In the genomic region with DNA sequence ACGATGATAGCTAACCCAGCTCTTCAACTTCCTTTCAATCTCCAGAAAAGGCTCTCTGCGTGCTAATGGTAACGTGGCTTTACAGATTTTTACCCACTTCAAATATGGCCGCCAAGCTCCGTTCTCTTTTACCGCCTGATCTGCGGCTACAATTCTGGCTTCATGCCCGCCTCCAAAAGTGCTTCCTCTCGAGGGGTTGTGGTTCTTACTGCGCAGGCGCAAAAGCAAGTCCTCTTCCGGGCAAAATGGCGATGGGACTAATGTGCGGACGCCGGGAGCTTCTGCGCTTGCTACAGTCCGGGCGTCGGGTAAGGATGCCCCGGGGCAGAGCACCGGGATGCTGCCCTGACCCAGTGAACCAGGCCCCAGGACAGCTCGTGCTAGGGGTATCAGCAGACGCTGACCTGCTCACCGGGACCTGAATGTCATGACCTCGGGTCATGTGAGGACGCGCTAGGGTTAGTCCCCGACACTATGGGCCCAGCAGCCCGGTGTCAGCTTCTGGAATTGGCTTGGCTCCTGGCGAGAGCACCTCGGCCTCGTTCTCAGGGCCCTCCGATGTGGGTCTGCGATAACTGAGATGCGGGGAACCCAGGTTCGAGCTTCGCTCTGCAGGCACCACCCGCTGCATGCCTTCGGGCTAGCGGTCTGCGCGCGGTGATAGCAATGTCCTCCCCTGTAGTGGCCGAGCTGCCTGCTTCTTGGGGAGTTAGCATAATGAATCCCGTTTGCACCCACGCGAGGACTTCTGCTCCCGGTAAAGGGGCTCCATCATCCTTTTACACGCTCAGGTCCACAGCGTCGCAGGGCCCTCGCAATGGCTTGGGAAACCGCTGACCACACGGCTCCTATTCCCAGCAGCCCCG, we compare ENCODE assay signal across 8 cellular contexts. TPM values are rescaled to one million over a fixed set of nuclear protein-coding genes. Genes with fewer than 3 reads are reported as not detected.
DNase-seq lines count a peak whose midpoint lies in the region; ATAC-seq and TF ChIP-seq lines count a peak whose summit lies in the region.

A gene (plus strand): TSS at position 232 of the 866 bp plus-strand sequence. CDS start 14 bp downstream, at position 246.

- H4K8ac ChIP-seq in IMR-90 (ENCODE audit: low read depth in 2 of 2, low read length in 2 of 2), result peak within 1 kb of the TSS; percentile 99 to 100

- peak within 1 kb of the TSS; percentile 99 for H4K91ac ChIP-seq in IMR-90 (ENCODE audit: insufficient read depth, low read depth, low read length)

- H3K18ac ChIP-seq in IMR-90 (ENCODE audit: low read depth, low read length), result peak within 1 kb of the TSS; percentile 98

- H2AFZ ChIP-seq in IMR-90 (replicated peaks; ENCODE audit: low read length, poor library complexity), result peak within 1 kb of the TSS; percentile 99

- peak within 1 kb of the TSS; percentile 98 for H3K56ac ChIP-seq in IMR-90 (ENCODE audit: extremely low read depth, insufficient read depth, low read length)

- in situ Hi-C loops in Caki2 (cut with HindIII; ENCODE audit: low pct_unique_long_range_greater_than_20kb, low sequenced_read_pairs) (no loop called here), IMR-90 (cut with MboI; ENCODE audit: low sequenced_read_pairs) (loop anchor here (10.0 kb wide), 1 partner anchor 212 kb away; no protein-coding TSS in a partner anchor)

- H3K36me3 ChIP-seq in IMR-90 (ENCODE audit: control insufficient read depth, insufficient read depth, low read length), result peaks cover 26% of the 10 kb centered on the region

- peak; percentile 72 for TF ChIP-seq POLR2A in IMR-90 (IDR thresholded peaks at IDR 0.05; ENCODE audit: low read depth, low read length)

- H3K9me3 ChIP-seq in IMR-90 (ENCODE audit: control insufficient read depth, insufficient read depth, low read length) (0 out of 2 replicates have a peak, but pooled peaks cover 3% of the 10 kb centered on the region), mononuclear cell (ENCODE audit: low read depth, low read length) (peaks cover 3% of the 10 kb centered on the region)

- peak within 1 kb of the TSS; percentile 99 for H3K4me2 ChIP-seq in IMR-90 (ENCODE audit: low read depth, low read length)

- ATAC-seq in GM21447 (IDR thresholded peaks at IDR 0.05; ENCODE audit: unreplicated experiment) (peak; percentile 77), IMR-90 (ENCODE audit: low read depth) (peak; percentile 85)

- peaks cover 35 to 51% of the 10 kb centered on the region in 2 experiments for H3K79me1 ChIP-seq in IMR-90 (ENCODE audit: low read depth in 1 of 2, low read length in 2 of 2)

- H3K9me1 ChIP-seq in IMR-90 (ENCODE audit: insufficient read depth, low read length), result no peaks in the 10 kb centered on the region

- peak within 1 kb of the TSS; percentile 92 for H3K27ac ChIP-seq in IMR-90 (ENCODE audit: insufficient read depth, low read length)

- peak within 1 kb of the TSS; percentile 98 for H2BK5ac ChIP-seq in IMR-90 (ENCODE audit: low read depth, low read length, poor library complexity, severe bottlenecking)

- H3K4ac ChIP-seq in IMR-90 (ENCODE audit: low read depth, low read length), result peak within 1 kb of the TSS; percentile 94

- dilution Hi-C loops in IMR-90 (cut with HindIII; ENCODE audit: low sequenced_read_pairs, unreplicated experiment), result no loop called here

- H2AK9ac ChIP-seq in IMR-90 (replicated peaks; ENCODE audit: low read depth, low read length, poor library complexity), result peak within 1 kb of the TSS; percentile 99

- no peak for TF ChIP-seq RAD21 in IMR-90 (IDR thresholded peaks at IDR 0.05; ENCODE audit: low read length)

- POLR2A ChIA-PET in IMR-90 (lab: Charles Lee; ENCODE audit: unreplicated experiment), result interaction anchor here (0.6 to 1.0 kb wide), 2 partner anchors 64 to 177 kb away, joined by 3 read pairs; no protein-coding TSS in a partner anchor

- H2BK15ac ChIP-seq in IMR-90 (ENCODE audit: low read depth, low read length), result peak within 1 kb of the TSS; percentile 87; the same call in 2 of the 3 replicates

- DNase-seq in Caki2 (ENCODE audit: low read depth) (peak; percentile 86), IMR-90 (peak; percentile 98), OCI-M1 (lab: John Stamatoyannopoulos, UW) (peak; percentile 96), activated T-cell treated with anti-CD3 and anti-CD28 coated beads for 24 hours (ENCODE audit: low read depth) (peak; percentile 94), epithelial cell of esophagus (ENCODE audit: low read depth) (peak; percentile 96)
- peak; percentile 84 to 94 for DNase-seq in stimulated activated CD8-positive, alpha-beta memory T cell treated with anti-CD3 and anti-CD28 coated beads, Interleukin-4, amount 100 ng/mL, for 1 hour (ENCODE audit: low read depth in 2 of 2, low spot score in 1 of 2)

- no peak for TF ChIP-seq CTCF in IMR-90 (conservative IDR thresholded peaks at IDR 0.05; ENCODE audit: low read depth, low read length)
- no peak for TF ChIP-seq CTCF in epithelial cell of esophagus (IDR thresholded peaks at IDR 0.05; ENCODE audit: insufficient read depth, low read depth, low read length, missing control alignments)

- intact Hi-C loops in IMR-90 (cut with micrococcal nuclease), result loop anchor here (2.0 to 5.0 kb wide), 3 partner anchors 52 to 209 kb away; no protein-coding TSS in a partner anchor

- H4K20me1 ChIP-seq in IMR-90 (ENCODE audit: insufficient read depth, low read length), result no peaks in the 10 kb centered on the region

- H3K27me3 ChIP-seq in IMR-90 (ENCODE audit: control insufficient read depth, insufficient read depth, low read length) (no peaks in the 10 kb centered on the region), mononuclear cell (ENCODE audit: insufficient read depth, low read length) (no peaks in the 10 kb centered on the region)

- H2BK20ac ChIP-seq in IMR-90 (ENCODE audit: low read depth, low read length), result peak within 1 kb of the TSS; percentile 70

- BruUV-seq in IMR-90 (replicated peaks; lab: Mats Ljungman, UMichigan), result no TSS peak

- WGBS in IMR-90 (ENCODE audit: extremely low coverage in 2 of 2, insufficient read length in 1 of 2), 2 experiments, result 0% methylated on average over 22 of the region's 56 CpGs; no CpG with 5 or more reads in 1 of the 2 experiments

- peak within 1 kb of the TSS; percentile 100 for H3K14ac ChIP-seq in IMR-90 (replicated peaks; ENCODE audit: low read depth, low read length)

- H3K4me1 ChIP-seq in IMR-90 (ENCODE audit: control insufficient read depth, insufficient read depth, low read length), result peaks cover 5% of the 10 kb centered on the region
- peaks cover 24% of the 10 kb centered on the region for H3K4me1 ChIP-seq in mononuclear cell (ENCODE audit: insufficient read depth, low read length)

- peak within 1 kb of the TSS; percentile 42 for H2AK5ac ChIP-seq in IMR-90 (ENCODE audit: low read depth, low read length)

- H3K4me3 ChIP-seq in IMR-90 (ENCODE audit: insufficient read depth, low read depth, low read length), result peak within 1 kb of the TSS; percentile 90
- peak within 1 kb of the TSS; percentile 100 for H3K4me3 ChIP-seq in epithelial cell of esophagus (ENCODE audit: low read length)
- H3K4me3 ChIP-seq in mononuclear cell (ENCODE audit: low read length), result peak within 1 kb of the TSS; percentile 100

- H3K23ac ChIP-seq in IMR-90 (ENCODE audit: low read depth, low read length), result peak within 1 kb of the TSS; percentile 94

- peak within 1 kb of the TSS; percentile 91 for H2BK120ac ChIP-seq in IMR-90 (ENCODE audit: low read depth, low read length)

- CTCF ChIA-PET in IMR-90 (lab: Yijun Ruan, JAX), result interaction anchor here (0.6 to 1.2 kb wide), 5 partner anchors 11 to 1584 kb away, joined by 3 to 5 read pairs (median 4); no protein-coding TSS in a partner anchor

- H3K9ac ChIP-seq in IMR-90 (ENCODE audit: low read depth, low read length), result peak within 1 kb of the TSS; percentile 96

- H4K5ac ChIP-seq in IMR-90 (ENCODE audit: low read depth, low read length), result peak within 1 kb of the TSS; percentile 99

TF ChIP-seq in IMR-90, 13 proteins besides CTCF, POLR2A, EP300 and RAD21 (continues in another document):
- peak; percentile 84 for TF ChIP-seq MXI1 (IDR thresholded peaks at IDR 0.05; ENCODE audit: borderline replicate concordance, low read depth, low read length)
- no peak for TF ChIP-seq CHD1 (IDR thresholded peaks at IDR 0.05; ENCODE audit: low read depth, low read length)
- TF ChIP-seq SMC3 (IDR thresholded peaks at IDR 0.05; ENCODE audit: low read depth, low read length), result no peak
- no peak for TF ChIP-seq NFE2L2 (IDR thresholded peaks at IDR 0.05; ENCODE audit: low read depth, low read length)
- no peak for TF ChIP-seq MAZ (IDR thresholded peaks at IDR 0.05; ENCODE audit: borderline replicate concordance, low read depth, low read length)
- no peak for TF ChIP-seq RFX5 (IDR thresholded peaks at IDR 0.05; ENCODE audit: low read depth, low read length)
- no peak for TF ChIP-seq RCOR1 (IDR thresholded peaks at IDR 0.05; ENCODE audit: insufficient replicate concordance, low read length)
- TF ChIP-seq CEBPB (IDR thresholded peaks at IDR 0.05; ENCODE audit: low read depth, low read length), result no peak
- TF ChIP-seq BHLHE40 (IDR thresholded peaks at IDR 0.05; ENCODE audit: low read depth, low read length), result 0 out of 2 replicates have a peak, but pooled peaks have one; percentile 11
- TF ChIP-seq, protein P1, sequence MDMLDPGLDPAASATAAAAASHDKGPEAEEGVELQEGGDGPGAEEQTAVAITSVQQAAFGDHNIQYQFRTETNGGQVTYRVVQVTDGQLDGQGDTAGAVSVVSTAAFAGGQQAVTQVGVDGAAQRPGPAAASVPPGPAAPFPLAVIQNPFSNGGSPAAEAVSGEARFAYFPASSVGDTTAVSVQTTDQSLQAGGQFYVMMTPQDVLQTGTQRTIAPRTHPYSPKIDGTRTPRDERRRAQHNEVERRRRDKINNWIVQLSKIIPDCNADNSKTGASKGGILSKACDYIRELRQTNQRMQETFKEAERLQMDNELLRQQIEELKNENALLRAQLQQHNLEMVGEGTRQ (IDR thresholded peaks at IDR 0.05; ENCODE audit: low read depth, low read length), result 0 out of 2 replicates have a peak, but pooled peaks have one; percentile 31
- TF ChIP-seq, protein P2, sequence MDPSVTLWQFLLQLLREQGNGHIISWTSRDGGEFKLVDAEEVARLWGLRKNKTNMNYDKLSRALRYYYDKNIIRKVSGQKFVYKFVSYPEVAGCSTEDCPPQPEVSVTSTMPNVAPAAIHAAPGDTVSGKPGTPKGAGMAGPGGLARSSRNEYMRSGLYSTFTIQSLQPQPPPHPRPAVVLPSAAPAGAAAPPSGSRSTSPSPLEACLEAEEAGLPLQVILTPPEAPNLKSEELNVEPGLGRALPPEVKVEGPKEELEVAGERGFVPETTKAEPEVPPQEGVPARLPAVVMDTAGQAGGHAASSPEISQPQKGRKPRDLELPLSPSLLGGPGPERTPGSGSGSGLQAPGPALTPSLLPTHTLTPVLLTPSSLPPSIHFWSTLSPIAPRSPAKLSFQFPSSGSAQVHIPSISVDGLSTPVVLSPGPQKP (IDR thresholded peaks at IDR 0.05; ENCODE audit: borderline replicate concordance, low read depth, low read length), result no peak
- TF ChIP-seq MAFK (IDR thresholded peaks at IDR 0.05; ENCODE audit: low read depth, low read length), result no peak

RNA-seq across cellular contexts. Expression of the gene that starts here (rescaled TPM):
- 71.3 and 79.1 TPM in 2 replicates for total RNA-seq in Caki2 (2014; rRNA removed; shearing (Covaris generic); ENCODE audit: low replicate concordance)
- 40.0 and 47.3 TPM in 2 replicates for total RNA-seq in IMR-90 (2012; rRNA removed)
- polyA plus RNA-seq in IMR-90 (2012; rRNA removed), result 113 and 161 TPM in 2 replicates
- 55.0 and 68.3 TPM in 2 replicates for polyA plus RNA-seq in IMR-90 (2012; cell fraction: cytosol; rRNA removed)
- 122 and 328 TPM in 2 replicates for polyA plus RNA-seq in IMR-90 (2012; cell fraction: nucleus; rRNA removed; ENCODE audit: low replicate concordance)
- total RNA-seq in mononuclear cell, result 128 TPM

Comparison
In these comparisons a context has a peak if more than half of its experiments do, and no peak if none do; other contexts are left out.
1. Peak in every context shown above with its lines: DNase-seq, ATAC-seq, H3K4me3 ChIP-seq and H3K27ac ChIP-seq.